Comparison of ENCODE assay signal across 1 cellular context in genomic region chr3:23550402-23550801, GRCh38.
TF ChIP-seq lines count a peak whose summit lies in the region.

No MANE protein-coding gene starts in this region.

TF ChIP-seq in GM12878, 131 proteins besides CTCF, POLR2A, EP300 and RAD21 (continued from another document):
- TF ChIP-seq TCF3 (IDR thresholded peaks at IDR 0.05; ENCODE audit: borderline replicate concordance, insufficient read depth, low read depth, low read length) (no peak), MXI1 (IDR thresholded peaks at IDR 0.05; ENCODE audit: low read depth, low read length) (no peak), GATAD2B (conservative IDR thresholded peaks at IDR 0.05; ENCODE audit: low read depth) (no peak), CHD1 (IDR thresholded peaks at IDR 0.05; ENCODE audit: low read depth, low read length) (no peak), RBBP5 (conservative IDR thresholded peaks at IDR 0.05) (no peak), BACH1 (IDR thresholded peaks at IDR 0.05; ENCODE audit: borderline replicate concordance) (no peak), RAD51 (IDR thresholded peaks at IDR 0.05) (no peak), KLF5 (IDR thresholded peaks at IDR 0.05; ENCODE audit: partially characterized antibody) (no peak), ETV6 (conservative IDR thresholded peaks at IDR 0.05 in 1 of 2, IDR thresholded peaks at IDR 0.05 in 1 of 2; ENCODE audit: borderline replicate concordance in 1 of 2, low read depth in 1 of 2) (no peak), PRDM15 (CRISPR knock-in tag; IDR thresholded peaks at IDR 0.05) (no peak), ATF3 (IDR thresholded peaks at IDR 0.05; ENCODE audit: borderline replicate concordance, extremely low read depth, low read depth, low read length) (no peak), SMC3 (IDR thresholded peaks at IDR 0.05; ENCODE audit: borderline replicate concordance, low read length) (no peak), SPI1 (IDR thresholded peaks at IDR 0.05; ENCODE audit: borderline replicate concordance, insufficient read depth, low read depth, low read length) (peak; percentile 93), RB1 (IDR thresholded peaks at IDR 0.05; ENCODE audit: borderline replicate concordance) (no peak), RCOR1 (conservative IDR thresholded peaks at IDR 0.05; ENCODE audit: low read depth, low read length) (no peak), CREB1 (IDR thresholded peaks at IDR 0.05; ENCODE audit: low read depth) (no peak), CUX1 (IDR thresholded peaks at IDR 0.05; ENCODE audit: insufficient replicate concordance, low read depth, low read length) (no peak), STAT1 (conservative IDR thresholded peaks at IDR 0.05) (no peak), SMAD1 (IDR thresholded peaks at IDR 0.05; ENCODE audit: low read depth, partially characterized antibody) (no peak), FOS (IDR thresholded peaks at IDR 0.05; ENCODE audit: borderline replicate concordance, extremely low read depth, insufficient read length) (no peak), ZNF384 (IDR thresholded peaks at IDR 0.05; ENCODE audit: borderline replicate concordance, low read depth, low read length) (no peak), SP1 (IDR thresholded peaks at IDR 0.05; ENCODE audit: low read depth, low read length) (no peak), USF1 (IDR thresholded peaks at IDR 0.05; ENCODE audit: borderline replicate concordance, extremely low read length, insufficient read depth, low read depth, low read length) (no peak), MEF2A (IDR thresholded peaks at IDR 0.05; ENCODE audit: insufficient read depth, low read depth, low read length) (0 out of 2 replicates have a peak, but pooled peaks have one; percentile 29), IKZF1 (conservative IDR thresholded peaks at IDR 0.05) (peak; percentile 53), SMARCA5 (IDR thresholded peaks at IDR 0.05) (no peak), PKNOX1 (IDR thresholded peaks at IDR 0.05) (no peak), SREBF2 (IDR thresholded peaks at IDR 0.05; ENCODE audit: low read length) (no peak), EED (IDR thresholded peaks at IDR 0.05; ENCODE audit: low read depth) (0 out of 2 replicates have a peak, but pooled peaks have one; percentile 34), IRF4 (IDR thresholded peaks at IDR 0.05; ENCODE audit: low read depth, low read length) (0 out of 2 replicates have a peak, but pooled peaks have one; percentile 54), SKIL (IDR thresholded peaks at IDR 0.05; ENCODE audit: low read depth, poor library complexity, severe bottlenecking) (peak; percentile 61), RUNX3 (IDR thresholded peaks at IDR 0.05; ENCODE audit: low read length) (0 out of 2 replicates have a peak, but pooled peaks have one; percentile 21), TARDBP (IDR thresholded peaks at IDR 0.05; ENCODE audit: borderline replicate concordance) (no peak), ESRRA (IDR thresholded peaks at IDR 0.05; ENCODE audit: low read length) (no peak), IKZF2 (IDR thresholded peaks at IDR 0.05) (peak; percentile 39 to 62; a peak in 3 of 4 replicates), ZZZ3 (IDR thresholded peaks at IDR 0.05; ENCODE audit: control insufficient read depth, insufficient read length, low read depth) (no peak), BRCA1 (IDR thresholded peaks at IDR 0.05; ENCODE audit: low read depth, low read length) (no peak), ELK1 (IDR thresholded peaks at IDR 0.05; ENCODE audit: low read depth, low read length) (no peak), PBX3 (IDR thresholded peaks at IDR 0.05; ENCODE audit: insufficient replicate concordance, low read depth, low read length) (no peak)
